ENCODE assay signal across 8 cellular contexts in the genomic region with DNA sequence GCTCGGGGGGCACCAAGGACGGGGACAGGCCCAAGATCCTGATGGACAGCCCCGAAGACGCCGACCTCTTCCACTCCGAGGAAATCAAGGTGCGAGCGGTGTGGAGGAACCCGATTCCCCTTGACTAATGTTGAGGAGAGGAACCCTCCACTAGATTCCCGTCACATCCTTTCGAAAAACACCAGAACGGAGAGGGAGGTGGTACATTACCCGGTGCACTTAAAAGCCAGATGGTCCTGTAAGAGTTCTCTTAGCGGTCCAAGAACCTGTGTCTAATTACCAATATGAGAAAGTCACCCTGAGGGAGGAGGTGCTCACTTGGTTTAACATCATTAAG. TPM values are rescaled to one million over a fixed set of nuclear protein-coding genes. Genes with fewer than 3 reads are reported as not detected.
A peak's percentile ranks its signal among the peaks of the same experiment; 100 is the strongest.
DNase-seq lines count a peak whose midpoint lies in the region; ATAC-seq and TF ChIP-seq lines count a peak whose summit lies in the region.

No MANE protein-coding gene starts in this region.

- H3K27me3 Mint-ChIP-seq in memory B cell, result no peaks in the 10 kb centered on the region

- TF ChIP-seq POLR2A in body of pancreas (IDR thresholded peaks at IDR 0.05), result no peak
- no peak for TF ChIP-seq POLR2A in uterus (IDR thresholded peaks at IDR 0.05)

- H3K4me3 ChIP-seq in BJ (ENCODE audit: low read depth, low read length) (peak overlapping the region; percentile 85), body of pancreas (peak overlapping the region; percentile 84 to 94), uterus (peak overlapping the region; percentile 75 to 83)

- CTCF ChIA-PET in BJ (lab: Yijun Ruan, JAX), result interaction anchor here (0.8 to 3.7 kb wide), 12 partner anchors 10 to 272 kb away, joined by 3 to 25 read pairs (median 6); no protein-coding TSS in a partner anchor

- H3K4me1 Mint-ChIP-seq in memory B cell, result peaks cover 31% of the 10 kb centered on the region

- H3K9me3 Mint-ChIP-seq in memory B cell, result no peaks in the 10 kb centered on the region

- H3K27ac Mint-ChIP-seq in memory B cell, result peak overlapping the region; percentile 95

- peaks cover 12% of the 10 kb centered on the region for H3K36me3 Mint-ChIP-seq in memory B cell

- H3K9me3 ChIP-seq in body of pancreas, result no peaks in the 10 kb centered on the region
- H3K9me3 ChIP-seq in uterus, result no peaks in the 10 kb centered on the region

- peak overlapping the region; percentile 87 for H3K4me3 Mint-ChIP-seq in memory B cell

- peaks cover 1% of the 10 kb centered on the region; the same call in 1 of the 2 replicates for H3K27me3 ChIP-seq in BJ (ENCODE audit: control insufficient read depth, insufficient read depth, low read length)
- H3K27me3 ChIP-seq in body of pancreas, result no peaks in the 10 kb centered on the region
- H3K27me3 ChIP-seq in uterus, result no peaks in the 10 kb centered on the region

- H3K4me1 ChIP-seq in body of pancreas (peaks cover 38% of the 10 kb centered on the region), uterus (peaks cover 0 to 3% of the 10 kb centered on the region in 2 donors)

- ATAC-seq in HG03135 (IDR thresholded peaks at IDR 0.05; ENCODE audit: unreplicated experiment), result peak; percentile 12
- no peak for ATAC-seq in body of pancreas
- ATAC-seq in memory B cell (ENCODE audit: low read depth), result peak; percentile 1

- H3K36me3 ChIP-seq in BJ (ENCODE audit: control insufficient read depth, insufficient read depth, low read length) (peaks cover under 1% of the 10 kb centered on the region; the same call in 1 of the 2 replicates), body of pancreas (replicated peaks in 1 of 2; ENCODE audit: insufficient read depth in 1 of 2, low read depth in 2 of 2) (peaks cover 1 to 7% of the 10 kb centered on the region in 2 donors), uterus (no peaks in the 10 kb centered on the region)

- WGBS in body of pancreas, 2 donors, result 0 to 4% methylated on average over 9 to 14 of the region's 14 CpGs

- TF ChIP-seq CTCF in BJ (IDR thresholded peaks at IDR 0.05; ENCODE audit: insufficient read depth, low read depth, low read length), result no peak
- TF ChIP-seq CTCF in body of pancreas (IDR thresholded peaks at IDR 0.05), result no peak
- no peak for TF ChIP-seq CTCF in uterus (IDR thresholded peaks at IDR 0.05)

- POLR2A ChIA-PET in BJ (lab: Charles Lee), result no interaction called here

- H3K27ac ChIP-seq in body of pancreas, result peak overlapping the region; percentile 91 to 96 (median 94)
- H3K27ac ChIP-seq in uterus, result peak overlapping the region; percentile 84 to 94

- intact Hi-C loops in body of pancreas (cut with DNase I), result loop anchor here (10.0 kb wide), 1 partner anchor 117 kb away; no protein-coding TSS in a partner anchor
- intact Hi-C loops in uterus (cut with DNase I; ENCODE audit: low total_unique reads), result no loop called here

- no peak for DNase-seq in BJ (ENCODE audit: low read depth)
- no peak for DNase-seq in body of pancreas
- no peak for DNase-seq in memory B cell (ENCODE audit: low spot score in 2 of 2)
- DNase-seq in uterus, result no peak
- DNase-seq in NCI-H1436 treated with DMSO at 0.1 percent for 48 hours (lab: John Stamatoyannopoulos, UW), result no peak
- no peak for DNase-seq in foreskin melanocyte
- no peak for DNase-seq in activated CD8-positive, alpha-beta memory T cell treated with anti-CD3 and anti-CD28 coated beads for 24 hours

RNA-seq across cellular contexts. Expression of a gene that starts 0.3 kb away (rescaled TPM):
- 34.6 and 45.7 TPM in 2 replicates for polyA plus RNA-seq in BJ (2011; rRNA removed)
- 16.5 and 21.4 TPM in 2 replicates for polyA minus RNA-seq in BJ (2011; rRNA and poly(A)+ RNA removed)
- total RNA-seq in body of pancreas (10 to 100 TPM; 13.5 to 20.5 TPM), uterus (10 to 100 TPM; 10.9 to 44.1 (median 32.8) TPM)
